12 cellular contexts compared by ENCODE assay signal in the genomic region with DNA sequence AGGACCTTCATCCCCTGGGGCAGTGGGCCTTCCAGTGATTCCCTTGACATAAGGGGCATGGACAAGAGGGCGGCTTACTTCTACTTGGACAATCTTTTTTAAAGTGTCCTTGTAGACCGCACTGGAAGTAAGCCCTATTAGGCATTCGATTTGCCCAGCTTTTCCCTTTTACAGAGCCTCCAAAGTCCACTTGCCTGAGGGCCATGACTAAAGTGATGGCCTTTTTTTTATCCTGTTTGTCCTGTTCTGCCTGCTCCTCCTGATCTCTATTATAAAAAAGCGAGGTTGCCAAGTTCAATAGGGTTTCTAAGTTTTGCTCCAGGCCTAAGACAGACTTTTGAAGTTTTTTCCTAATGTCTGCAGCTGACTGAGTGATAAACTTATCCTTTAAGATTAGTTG. TPM values are rescaled to one million over a fixed set of nuclear protein-coding genes. Genes with fewer than 3 reads are reported as not detected.
"Had no signal": no experiment of that assay in that cellular context is flagged by ENCODE, and none has a peak within 500 bp of the region (broad histone marks: within the 10 kb centered on the region; RNA-seq: fewer than 3 reads in every experiment).

No MANE protein-coding gene starts in this region.

RNA-seq across cellular contexts. Expression of a gene that starts 2.4 kb away (rescaled TPM):
- total RNA-seq: activated B cell treated with CpG ODN at 0.5 μM for 24 hours; activated CD8-positive, alpha-beta T cell treated with anti-CD3 and anti-CD28 coated beads for 36 hours; activated T-cell treated with anti-CD3 and anti-CD28 coated beads, Interleukin-2, amount 50 U/mL, for 4 hours; activated T-helper 17 cell treated with anti-CD3 and anti-CD28 coated beads, Interleukin-2, amount 50 U/mL, for 72 hours; chondrocyte; dermis blood vessel endothelial cell; fibroblast of lung; fibroblast of villous mesenchyme; glomerular endothelial cell; T-cell; T-helper 2 cell treated with Interferon-gamma antibody and Interleukin-4, amounts not matched to agents 100 ng/mL and 5 ng/mL, for 36 hours had no signal
- polyA plus RNA-seq: esophagus, fibroblast of lung had no signal
